ENCODE assay signal across 8 cellular contexts in genomic region chr5:141475625-141476131, GRCh38. TPM values are rescaled to one million over a fixed set of nuclear protein-coding genes. Genes with fewer than 3 reads are reported as not detected.
DNase-seq lines count a peak whose midpoint lies in the region; ATAC-seq and TF ChIP-seq lines count a peak whose summit lies in the region.

PCDHGC3 (plus strand) TSS chr5:141475966; CDS start chr5:141476117, 151 bp downstream.

- peaks cover 32% of the 10 kb centered on the region for H3K4me1 Mint-ChIP-seq in stimulated activated effector memory CD8-positive, alpha-beta T cell treated with anti-CD3 and anti-CD28 coated beads, Interleukin-12 subunit alpha, Interleukin-12 subunit beta, amount 100 ng/mL, for 72 hours

- ATAC-seq in GM18909 (IDR thresholded peaks at IDR 0.05; ENCODE audit: poor library complexity, unreplicated experiment) (peak; percentile 98), HG03108 (IDR thresholded peaks at IDR 0.05; ENCODE audit: unreplicated experiment) (peak; percentile 98)
- peak; percentile 86 for ATAC-seq in stimulated activated effector memory CD8-positive, alpha-beta T cell treated with anti-CD3 and anti-CD28 coated beads, Interleukin-12 subunit alpha, Interleukin-12 subunit beta, amount 100 ng/mL, for 72 hours

- no peaks in the 10 kb centered on the region for H3K9me3 Mint-ChIP-seq in stimulated activated effector memory CD8-positive, alpha-beta T cell treated with anti-CD3 and anti-CD28 coated beads, Interleukin-12 subunit alpha, Interleukin-12 subunit beta, amount 100 ng/mL, for 72 hours

- TF ChIP-seq CTCF in BE2C (IDR thresholded peaks at IDR 0.05; ENCODE audit: low read depth, low read length) = peak; percentile 28; the same call in 1 of the 2 replicates
- TF ChIP-seq CTCF in epithelial cell of esophagus (IDR thresholded peaks at IDR 0.05; ENCODE audit: insufficient read depth, low read depth, low read length, missing control alignments) = peak; percentile 42

- H3K4me3 Mint-ChIP-seq in stimulated activated effector memory CD8-positive, alpha-beta T cell treated with anti-CD3 and anti-CD28 coated beads, Interleukin-12 subunit alpha, Interleukin-12 subunit beta, amount 100 ng/mL, for 72 hours = peak within 1 kb of the TSS; percentile 82

- H3K36me3 ChIP-seq in BE2C = no peaks in the 10 kb centered on the region

- H3K4me1 ChIP-seq in BE2C = peaks cover 5% of the 10 kb centered on the region

- no peaks in the 10 kb centered on the region for H3K9me3 ChIP-seq in BE2C

- H3K27ac Mint-ChIP-seq in stimulated activated effector memory CD8-positive, alpha-beta T cell treated with anti-CD3 and anti-CD28 coated beads, Interleukin-12 subunit alpha, Interleukin-12 subunit beta, amount 100 ng/mL, for 72 hours = no peak within 1 kb of the TSS

- H3K4me3 ChIP-seq in BE2C (ENCODE audit: low read depth, low read length) (peak within 1 kb of the TSS; percentile 95), epithelial cell of esophagus (ENCODE audit: low read length) (peak within 1 kb of the TSS; percentile 92)

- H3K36me3 Mint-ChIP-seq in stimulated activated effector memory CD8-positive, alpha-beta T cell treated with anti-CD3 and anti-CD28 coated beads, Interleukin-12 subunit alpha, Interleukin-12 subunit beta, amount 100 ng/mL, for 72 hours = no peaks in the 10 kb centered on the region

- peak; percentile 96 for DNase-seq in BE2C
- peak; percentile 87 for DNase-seq in NCI-H2227 treated with DMSO at 0.1 percent for 48 hours (lab: John Stamatoyannopoulos, UW)
- peak; percentile 62 to 70 for DNase-seq in activated CD4-positive, alpha-beta T cell treated with anti-CD3 and anti-CD28 coated beads, Interleukin-2, amount 50 U/mL, for 48 hours
- DNase-seq in epithelial cell of esophagus (ENCODE audit: low read depth) = peak; percentile 94
- DNase-seq in mesenteric fat pad (ENCODE audit: low spot score) = peak; percentile 94
- DNase-seq in stimulated activated effector memory CD8-positive, alpha-beta T cell treated with anti-CD3 and anti-CD28 coated beads, Interleukin-12 subunit alpha, Interleukin-12 subunit beta, amount 100 ng/mL, for 72 hours (ENCODE audit: low spot score in 2 of 2) = no peak

- H3K27me3 ChIP-seq in BE2C = no peaks in the 10 kb centered on the region

RNA-seq across cellular contexts. Expression of gene PCDHGC3, which starts in this region (rescaled TPM):
- polyA plus RNA-seq in BE2C (2012; ENCODE audit: insufficient read depth, insufficient read length, low read depth) = 140 TPM
- 46.8 TPM for total RNA-seq in mesenteric fat pad

Comparison
In these comparisons a context has a peak if more than half of its experiments do, and no peak if none do; other contexts are left out.
1. DNase-seq: peak in BE2C (single experiment), NCI-H2227 treated with DMSO at 0.1 percent for 48 hours (single experiment), activated CD4-positive, alpha-beta T cell treated with anti-CD3 and anti-CD28 coated beads, Interleukin-2, amount 50 U/mL, for 48 hours (2 of 2), epithelial cell of esophagus (single experiment) and mesenteric fat pad (single experiment); none in stimulated activated effector memory CD8-positive, alpha-beta T cell treated with anti-CD3 and anti-CD28 coated beads, Interleukin-12 subunit alpha, Interleukin-12 subunit beta, amount 100 ng/mL, for 72 hours (0 of 2).
2. Peak in every context shown above with its lines, with median percentiles within 50 percentile points of each other: ATAC-seq.